ENCODE assay signal across 2 cellular contexts in the genomic region with DNA sequence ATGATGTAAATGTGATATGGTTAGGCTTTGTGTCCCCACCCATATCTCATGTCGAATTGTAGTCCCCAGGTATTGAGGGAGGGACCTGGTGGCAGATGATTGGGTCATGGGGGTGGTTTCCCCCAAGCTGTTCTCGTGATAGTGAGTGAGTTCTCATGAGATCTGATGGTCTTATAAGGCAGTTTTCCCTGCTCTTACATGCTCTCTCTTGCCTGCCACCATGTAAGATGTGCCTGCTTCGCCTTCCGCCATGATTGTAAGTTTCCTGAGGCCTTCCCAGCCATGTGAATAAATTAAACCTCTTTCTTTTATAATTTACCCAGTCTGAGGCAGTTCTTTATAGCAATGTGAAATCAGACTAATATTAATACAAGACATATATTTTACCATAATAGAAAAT.
TF ChIP-seq lines count a peak whose summit lies in the region.

No MANE protein-coding gene starts in this region.

TF ChIP-seq in HEK293, 187 proteins besides CTCF, POLR2A, EP300 and RAD21:
- TF ChIP-seq ZNF677 (tag by site-specific recombination; IDR thresholded peaks at IDR 0.05), result peak; percentile 65; the same call in 1 of the 2 replicates
- TF ChIP-seq ZNF350 (tag by site-specific recombination; IDR thresholded peaks at IDR 0.05), result no peak

TF ChIP-seq in K562, 482 proteins besides CTCF, POLR2A, EP300 and RAD21:
- TF ChIP-seq ZFP36 (IDR thresholded peaks at IDR 0.05; ENCODE audit: low read depth, low read length, partially characterized antibody), result peak; percentile 65
- no peak for TF ChIP-seq BHLHE40 (IDR thresholded peaks at IDR 0.05; ENCODE audit: low read length)
- TF ChIP-seq CHD2 (IDR thresholded peaks at IDR 0.05; ENCODE audit: low read depth, low read length), result peak; percentile 25; the same call in 1 of the 2 replicates
- TF ChIP-seq, protein P1, sequence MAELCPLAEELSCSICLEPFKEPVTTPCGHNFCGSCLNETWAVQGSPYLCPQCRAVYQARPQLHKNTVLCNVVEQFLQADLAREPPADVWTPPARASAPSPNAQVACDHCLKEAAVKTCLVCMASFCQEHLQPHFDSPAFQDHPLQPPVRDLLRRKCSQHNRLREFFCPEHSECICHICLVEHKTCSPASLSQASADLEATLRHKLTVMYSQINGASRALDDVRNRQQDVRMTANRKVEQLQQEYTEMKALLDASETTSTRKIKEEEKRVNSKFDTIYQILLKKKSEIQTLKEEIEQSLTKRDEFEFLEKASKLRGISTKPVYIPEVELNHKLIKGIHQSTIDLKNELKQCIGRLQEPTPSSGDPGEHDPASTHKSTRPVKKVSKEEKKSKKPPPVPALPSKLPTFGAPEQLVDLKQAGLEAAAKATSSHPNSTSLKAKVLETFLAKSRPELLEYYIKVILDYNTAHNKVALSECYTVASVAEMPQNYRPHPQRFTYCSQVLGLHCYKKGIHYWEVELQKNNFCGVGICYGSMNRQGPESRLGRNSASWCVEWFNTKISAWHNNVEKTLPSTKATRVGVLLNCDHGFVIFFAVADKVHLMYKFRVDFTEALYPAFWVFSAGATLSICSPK (IDR thresholded peaks at IDR 0.05; ENCODE audit: borderline replicate concordance), result no peak
